8 cellular contexts compared by ENCODE assay signal in the genomic region with DNA sequence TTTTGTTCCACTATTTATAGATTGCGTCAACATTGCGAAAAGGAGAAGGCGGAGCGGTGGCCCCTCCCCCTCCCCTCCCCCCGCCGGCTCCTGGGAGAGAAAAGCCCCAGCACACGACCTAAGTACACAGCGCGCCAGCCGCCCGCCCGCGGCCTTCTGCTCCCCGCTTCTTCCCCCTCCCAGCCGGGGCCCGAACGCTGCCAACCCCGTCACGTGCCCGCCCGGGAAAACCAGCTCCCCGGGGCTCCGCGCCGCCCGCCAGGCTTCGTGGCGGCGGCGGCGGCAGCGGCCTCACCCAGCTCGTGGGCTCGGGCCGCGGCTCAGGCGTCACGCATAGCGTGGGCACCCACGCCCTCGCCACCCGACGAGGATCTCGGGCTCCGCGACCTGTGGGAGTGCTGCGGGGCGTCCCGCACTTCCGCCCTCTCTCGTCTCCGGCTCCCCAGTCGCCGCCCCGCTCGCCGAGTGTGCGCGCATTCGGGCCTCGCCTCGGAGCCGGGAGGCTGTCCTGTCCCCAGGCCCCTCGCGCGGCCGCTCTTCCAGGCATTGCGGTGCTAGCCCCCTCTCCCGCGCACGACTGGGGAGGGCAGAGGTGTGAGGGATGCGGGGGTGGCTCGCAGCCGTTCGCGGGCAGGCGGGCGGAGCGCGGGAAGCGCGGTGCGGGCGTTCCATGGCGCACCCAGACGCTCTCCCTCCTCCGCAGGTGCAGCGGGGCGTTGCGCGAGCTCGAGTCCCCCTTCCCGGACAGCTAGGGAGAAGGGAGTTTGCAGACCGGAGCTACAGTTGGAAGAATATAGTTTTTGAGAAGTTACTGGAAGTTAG.
DNase-seq lines count a peak whose midpoint lies in the region; ATAC-seq and TF ChIP-seq lines count a peak whose summit lies in the region.

No MANE protein-coding gene starts in this region.

- H3K27ac ChIP-seq in upper lobe of left lung = peak overlapping the region; percentile 98 to 100 (median 100)

- H3K4me1 ChIP-seq in upper lobe of left lung = peaks cover 34 to 56% (median 52%) of the 10 kb centered on the region in 4 donors

- TF ChIP-seq POLR2A in upper lobe of left lung (IDR thresholded peaks at IDR 0.05) = peak in 3 of 4 donors; percentile 82 to 95 (median 94)

- H3K4me3 ChIP-seq in upper lobe of left lung = peak overlapping the region; percentile 88 to 99 (median 96)

- H3K9me3 ChIP-seq in upper lobe of left lung = no peaks in the 10 kb centered on the region

- H3K4me3 Mint-ChIP-seq in T-helper 1 cell treated with Interleukin-12 subunit alpha and Interleukin-12 subunit beta and Interleukin-4 antibody, amounts not matched to agents 30 μg/mL and 1 μg/mL, for 36 hours = peak overlapping the region; percentile 88

- POLR2A ChIA-PET in HEK293T (lab: Yijun Ruan, JAX) = interaction anchor here (0.6 to 3.8 kb wide), 36 partner anchors 9 to 403 kb away, joined by 3 to 39 read pairs (median 4); a partner anchor contains a TSS

- 0 to 7% methylated on average over 37 to 39 of the region's 94 CpGs for WGBS in upper lobe of left lung, 2 donors

- H3K36me3 Mint-ChIP-seq in T-helper 1 cell treated with Interleukin-12 subunit alpha and Interleukin-12 subunit beta and Interleukin-4 antibody, amounts not matched to agents 30 μg/mL and 1 μg/mL, for 36 hours (ENCODE audit: low read depth) = peaks cover 18% of the 10 kb centered on the region

- H3K27ac Mint-ChIP-seq in T-helper 1 cell treated with Interleukin-12 subunit alpha and Interleukin-12 subunit beta and Interleukin-4 antibody, amounts not matched to agents 30 μg/mL and 1 μg/mL, for 36 hours = peak overlapping the region; percentile 96

- H3K9me3 Mint-ChIP-seq in T-helper 1 cell treated with Interleukin-12 subunit alpha and Interleukin-12 subunit beta and Interleukin-4 antibody, amounts not matched to agents 30 μg/mL and 1 μg/mL, for 36 hours = no peaks in the 10 kb centered on the region

- ATAC-seq in left cardiac atrium (peak; percentile 58 to 65), upper lobe of left lung (ENCODE audit: low FRiP score in 2 of 2) (peak; percentile 75 to 79)

- peaks cover 0 to 4% (median 0%) of the 10 kb centered on the region in 4 donors for H3K36me3 ChIP-seq in upper lobe of left lung

- no peak for TF ChIP-seq EP300 in upper lobe of left lung (IDR thresholded peaks at IDR 0.05)

- DNase-seq in CMK (ENCODE audit: low read depth) (peak; percentile 77), HEK293T (ENCODE audit: extremely low spot score) (peak; percentile 72), NCI-H1930 (lab: John Stamatoyannopoulos, UW) (peak; percentile 64 to 88), amygdala (lab: John Stamatoyannopoulos, UW) (peak in 55 of 56 donors; percentile 50 to 96 (median 87)), left cardiac atrium (peak; percentile 92), posterior cingulate gyrus (peak; percentile 87 to 99 (median 92)), upper lobe of left lung (peak; percentile 96 to 98)

- CTCF ChIA-PET in HEK293T (lab: Yijun Ruan, JAX) = interaction anchor here (0.6 to 1.1 kb wide), 3 partner anchors 10 to 48 kb away, joined by 3 read pairs; no protein-coding TSS in a partner anchor

- peaks cover 0 to 12% (median 6%) of the 10 kb centered on the region in 4 donors for H3K27me3 ChIP-seq in upper lobe of left lung

- TF ChIP-seq CTCF in upper lobe of left lung (IDR thresholded peaks at IDR 0.05) = peak in 1 of 6 experiments; percentile 30

- peaks cover 29% of the 10 kb centered on the region for H3K27me3 Mint-ChIP-seq in T-helper 1 cell treated with Interleukin-12 subunit alpha and Interleukin-12 subunit beta and Interleukin-4 antibody, amounts not matched to agents 30 μg/mL and 1 μg/mL, for 36 hours (ENCODE audit: low read depth)

- intact Hi-C loops in left cardiac atrium (cut with DNase I) = loop anchor here in 1 of 2 donors (2.0 to 5.0 kb wide), 2 partner anchors 39 to 128 kb away; a partner anchor contains a TSS
- intact Hi-C loops in posterior cingulate gyrus (cut with DNase I) = loop anchor here (2.0 to 10.0 kb wide), 2 partner anchors 129 to 279 kb away; a partner anchor contains a TSS

- H3K4me1 Mint-ChIP-seq in T-helper 1 cell treated with Interleukin-12 subunit alpha and Interleukin-12 subunit beta and Interleukin-4 antibody, amounts not matched to agents 30 μg/mL and 1 μg/mL, for 36 hours (ENCODE audit: low read depth) = peaks cover 54% of the 10 kb centered on the region

TF ChIP-seq in HEK293T, 16 proteins besides CTCF, POLR2A, EP300 and RAD21:
- TF ChIP-seq L3MBTL2 (conservative IDR thresholded peaks at IDR 0.05) = peak; percentile 91
- TF ChIP-seq FOXM1 (IDR thresholded peaks at IDR 0.05; ENCODE audit: borderline replicate concordance) = no peak
- no peak for TF ChIP-seq SUZ12 (IDR thresholded peaks at IDR 0.05)

Comparison
In these comparisons a context has a peak if more than half of its experiments do, and no peak if none do; other contexts are left out.
1. Peak in every context shown above with its lines: DNase-seq, ATAC-seq, H3K4me3 ChIP-seq and H3K27ac ChIP-seq.